ENCODE assay signal across 8 cellular contexts in the genomic region with DNA sequence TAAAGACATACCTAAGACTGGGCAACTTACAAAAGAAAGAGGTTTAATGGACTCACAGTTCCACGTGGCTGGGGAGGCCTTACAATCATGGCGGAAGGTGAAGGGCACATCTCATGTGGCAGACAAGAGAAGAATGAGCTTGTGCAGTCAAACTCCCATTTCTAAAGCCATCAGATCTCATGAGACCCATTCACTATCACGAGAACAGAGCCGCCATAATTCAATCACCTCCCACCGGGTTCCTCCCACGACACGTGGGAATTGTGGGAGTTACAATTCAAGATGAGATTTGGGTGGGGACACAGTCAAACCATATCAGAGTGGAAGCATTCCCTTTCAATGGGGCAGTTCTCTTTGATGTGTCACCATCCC. TPM values are rescaled to one million over a fixed set of nuclear protein-coding genes. Genes with fewer than 3 reads are reported as not detected.
DNase-seq lines count a peak whose midpoint lies in the region; ATAC-seq and TF ChIP-seq lines count a peak whose summit lies in the region.
"Not testable (repeated sequence)": the region's sequence is repeated elsewhere in the genome, so short reads cannot be mapped to it uniquely, and the experiment has no call there.

No MANE protein-coding gene starts in this region.

- H3K27me3 ChIP-seq in CD4-positive, CD25-positive, alpha-beta regulatory T cell (ENCODE audit: control insufficient read depth, insufficient read depth, low read length); SU-DHL-6 (ENCODE audit: low read length): not testable (repeated sequence)

- not testable (repeated sequence) for TF ChIP-seq CTCF in GM12865 (IDR thresholded peaks at IDR 0.05; ENCODE audit: insufficient read depth, low read depth, low read length, missing control alignments); SU-DHL-6 (IDR thresholded peaks at IDR 0.05; ENCODE audit: insufficient read depth, low read length, poor library complexity, severe bottlenecking)

- peak overlapping the region; percentile 55 for H3K9ac ChIP-seq in SU-DHL-6 (ENCODE audit: low read length)

- peak overlapping the region; percentile 91 to 93 (median 92) for H3K27ac Mint-ChIP-seq in CD4-positive, CD25-positive, alpha-beta regulatory T cell
- peak overlapping the region; percentile 96 to 99 (median 99) for H3K27ac Mint-ChIP-seq in IgD-negative memory B cell
- peak overlapping the region; percentile 86 for H3K27ac Mint-ChIP-seq in activated T-cell treated with anti-CD3 and anti-CD28 coated beads, Interleukin-2, amount 50 U/mL, for 24 hours
- peak overlapping the region; percentile 61 for H3K27ac Mint-ChIP-seq in activated naive CD8-positive, alpha-beta T cell treated with anti-CD3 and anti-CD28 coated beads, Interleukin-2, amount 10 ng/mL, durations not matched to agents 7 days and 5 days
- H3K27ac Mint-ChIP-seq in memory B cell: peak overlapping the region; percentile 97
- H3K27ac Mint-ChIP-seq in stimulated activated effector memory CD8-positive, alpha-beta T cell treated with anti-CD3 and anti-CD28 coated beads, Interleukin-12 subunit alpha, Interleukin-12 subunit beta, amount 100 ng/mL, for 72 hours: peak overlapping the region; percentile 94

- peaks cover 32 to 84% (median 55%) of the 10 kb centered on the region in 4 donors for H3K4me1 Mint-ChIP-seq in CD4-positive, CD25-positive, alpha-beta regulatory T cell
- H3K4me1 Mint-ChIP-seq in IgD-negative memory B cell: peaks cover 53 to 69% (median 57%) of the 10 kb centered on the region in 3 donors
- H3K4me1 Mint-ChIP-seq in activated T-cell treated with anti-CD3 and anti-CD28 coated beads, Interleukin-2, amount 50 U/mL, for 24 hours (ENCODE audit: low read depth): peaks cover 71% of the 10 kb centered on the region
- H3K4me1 Mint-ChIP-seq in activated naive CD8-positive, alpha-beta T cell treated with anti-CD3 and anti-CD28 coated beads, Interleukin-2, amount 10 ng/mL, durations not matched to agents 7 days and 5 days: peaks cover 55% of the 10 kb centered on the region
- H3K4me1 Mint-ChIP-seq in memory B cell: peaks cover 63% of the 10 kb centered on the region
- peaks cover 76% of the 10 kb centered on the region for H3K4me1 Mint-ChIP-seq in stimulated activated effector memory CD8-positive, alpha-beta T cell treated with anti-CD3 and anti-CD28 coated beads, Interleukin-12 subunit alpha, Interleukin-12 subunit beta, amount 100 ng/mL, for 72 hours

- H3K4me2 ChIP-seq in SU-DHL-6 (ENCODE audit: low read depth, low read length, poor library complexity, severe bottlenecking): peak overlapping the region; percentile 62

- H4K20me1 ChIP-seq in SU-DHL-6 (ENCODE audit: low read depth, low read length): not testable (repeated sequence)

- peak overlapping the region; percentile 44 to 86 (median 72) for H3K4me3 Mint-ChIP-seq in CD4-positive, CD25-positive, alpha-beta regulatory T cell
- peak overlapping the region; percentile 74 to 93 (median 88) for H3K4me3 Mint-ChIP-seq in IgD-negative memory B cell
- peak overlapping the region; percentile 27 for H3K4me3 Mint-ChIP-seq in activated T-cell treated with anti-CD3 and anti-CD28 coated beads, Interleukin-2, amount 50 U/mL, for 24 hours
- not testable (repeated sequence) for H3K4me3 Mint-ChIP-seq in activated naive CD8-positive, alpha-beta T cell treated with anti-CD3 and anti-CD28 coated beads, Interleukin-2, amount 10 ng/mL, durations not matched to agents 7 days and 5 days
- peak overlapping the region; percentile 80 for H3K4me3 Mint-ChIP-seq in memory B cell
- H3K4me3 Mint-ChIP-seq in stimulated activated effector memory CD8-positive, alpha-beta T cell treated with anti-CD3 and anti-CD28 coated beads, Interleukin-12 subunit alpha, Interleukin-12 subunit beta, amount 100 ng/mL, for 72 hours: peak overlapping the region; percentile 74

- H3K4me3 ChIP-seq in CD4-positive, CD25-positive, alpha-beta regulatory T cell (ENCODE audit: low read depth, low read length): peak overlapping the region; percentile 65
- H3K4me3 ChIP-seq in GM12865 (ENCODE audit: low read depth, low read length) (peak overlapping the region; percentile 11), SU-DHL-6 (ENCODE audit: insufficient read depth, low read length, poor library complexity, severe bottlenecking) (peak overlapping the region; percentile 19)

- not testable (repeated sequence) for H3K9me3 ChIP-seq in CD4-positive, CD25-positive, alpha-beta regulatory T cell (ENCODE audit: control insufficient read depth in 2 of 2, low read length in 2 of 2); SU-DHL-6 (ENCODE audit: insufficient read depth, low read length)

- H3K27me3 Mint-ChIP-seq in CD4-positive, CD25-positive, alpha-beta regulatory T cell; IgD-negative memory B cell; activated T-cell treated with anti-CD3 and anti-CD28 coated beads, Interleukin-2, amount 50 U/mL, for 24 hours; activated naive CD8-positive, alpha-beta T cell treated with anti-CD3 and anti-CD28 coated beads, Interleukin-2, amount 10 ng/mL, durations not matched to agents 7 days and 5 days; memory B cell: not testable (repeated sequence)

- H3K9me2 ChIP-seq in SU-DHL-6 (replicated peaks; ENCODE audit: insufficient read depth, low read length): not testable (repeated sequence)

- not testable (repeated sequence) for H3K9me3 Mint-ChIP-seq in CD4-positive, CD25-positive, alpha-beta regulatory T cell; IgD-negative memory B cell; activated T-cell treated with anti-CD3 and anti-CD28 coated beads, Interleukin-2, amount 50 U/mL, for 24 hours; activated naive CD8-positive, alpha-beta T cell treated with anti-CD3 and anti-CD28 coated beads, Interleukin-2, amount 10 ng/mL, durations not matched to agents 7 days and 5 days; memory B cell; stimulated activated effector memory CD8-positive, alpha-beta T cell treated with anti-CD3 and anti-CD28 coated beads, Interleukin-12 subunit alpha, Interleukin-12 subunit beta, amount 100 ng/mL, for 72 hours

- peaks cover 75% of the 10 kb centered on the region for H3K79me2 ChIP-seq in SU-DHL-6 (ENCODE audit: insufficient read depth, low read length)

- ATAC-seq in CD4-positive, CD25-positive, alpha-beta regulatory T cell (ENCODE audit: low read depth in 2 of 2); activated naive CD8-positive, alpha-beta T cell treated with anti-CD3 and anti-CD28 coated beads, Interleukin-2, amount 10 ng/mL, durations not matched to agents 7 days and 5 days (ENCODE audit: low read depth); memory B cell (ENCODE audit: low read depth); stimulated activated effector memory CD8-positive, alpha-beta T cell treated with anti-CD3 and anti-CD28 coated beads, Interleukin-12 subunit alpha, Interleukin-12 subunit beta, amount 100 ng/mL, for 72 hours: not testable (repeated sequence)

- peaks cover 56% of the 10 kb centered on the region for H3F3A ChIP-seq in SU-DHL-6 (ENCODE audit: insufficient read depth)

- peaks cover 40% of the 10 kb centered on the region for H3K4me1 ChIP-seq in CD4-positive, CD25-positive, alpha-beta regulatory T cell (ENCODE audit: control insufficient read depth, insufficient read depth, low read length, poor library complexity, severe bottlenecking)

- peak overlapping the region; percentile 44 for H3K27ac ChIP-seq in CD4-positive, CD25-positive, alpha-beta regulatory T cell (ENCODE audit: insufficient read depth, low read length, poor library complexity, severe bottlenecking)
- peak overlapping the region; percentile 96 for H3K27ac ChIP-seq in SU-DHL-6 (ENCODE audit: low read depth, low read length)

- peaks cover 40% of the 10 kb centered on the region for H3K36me3 Mint-ChIP-seq in CD4-positive, CD25-positive, alpha-beta regulatory T cell
- H3K36me3 Mint-ChIP-seq in IgD-negative memory B cell (peaks cover 16% of the 10 kb centered on the region), memory B cell (peaks cover 32% of the 10 kb centered on the region)
- peaks cover 56% of the 10 kb centered on the region for H3K36me3 Mint-ChIP-seq in activated T-cell treated with anti-CD3 and anti-CD28 coated beads, Interleukin-2, amount 50 U/mL, for 24 hours (ENCODE audit: low read depth)
- H3K36me3 Mint-ChIP-seq in activated naive CD8-positive, alpha-beta T cell treated with anti-CD3 and anti-CD28 coated beads, Interleukin-2, amount 10 ng/mL, durations not matched to agents 7 days and 5 days: peaks cover 51% of the 10 kb centered on the region
- peaks cover 58% of the 10 kb centered on the region for H3K36me3 Mint-ChIP-seq in stimulated activated effector memory CD8-positive, alpha-beta T cell treated with anti-CD3 and anti-CD28 coated beads, Interleukin-12 subunit alpha, Interleukin-12 subunit beta, amount 100 ng/mL, for 72 hours

- POLR2A ChIA-PET in activated naive CD8-positive, alpha-beta T cell treated with anti-CD3 and anti-CD28 coated beads, Interleukin-2, amount 10 ng/mL, durations not matched to agents 7 days and 5 days (lab: Charles Lee): interaction anchor here (1.4 to 2.7 kb wide), 4 partner anchors 11 to 39 kb away, joined by 4 to 18 read pairs (median 6); a partner anchor contains a TSS

- H3K36me3 ChIP-seq in CD4-positive, CD25-positive, alpha-beta regulatory T cell (ENCODE audit: control insufficient read depth, insufficient read depth, low read length): peaks cover 25% of the 10 kb centered on the region
- not testable (repeated sequence) for H3K36me3 ChIP-seq in SU-DHL-6 (ENCODE audit: low read length)

- not testable (repeated sequence) for H2AFZ ChIP-seq in SU-DHL-6 (ENCODE audit: low read depth, low read length, severe bottlenecking)

- DNase-seq in CD4-positive, CD25-positive, alpha-beta regulatory T cell; GM12865 (ENCODE audit: low read depth); activated T-cell treated with anti-CD3 and anti-CD28 coated beads, Interleukin-2, amount 50 U/mL, for 24 hours; activated naive CD8-positive, alpha-beta T cell treated with anti-CD3 and anti-CD28 coated beads, Interleukin-2, amount 10 ng/mL, durations not matched to agents 7 days and 5 days; memory B cell (ENCODE audit: low spot score in 2 of 2); stimulated activated effector memory CD8-positive, alpha-beta T cell treated with anti-CD3 and anti-CD28 coated beads, Interleukin-12 subunit alpha, Interleukin-12 subunit beta, amount 100 ng/mL, for 72 hours (ENCODE audit: low spot score in 2 of 2): not testable (repeated sequence)

RNA-seq across cellular contexts. Expression of a gene that starts 39.7 kb away (rescaled TPM):
- 278 TPM for total RNA-seq in CD4-positive, CD25-positive, alpha-beta regulatory T cell
- 10 to 100 TPM; 56.9 to 79.8 (median 69.0) TPM for polyA plus RNA-seq in CD4-positive, CD25-positive, alpha-beta regulatory T cell
- polyA plus RNA-seq in IgD-negative memory B cell: 220 TPM
- total RNA-seq in activated naive CD8-positive, alpha-beta T cell treated with anti-CD3 and anti-CD28 coated beads, Interleukin-2, amount 10 ng/mL, durations not matched to agents 7 days and 5 days: 100 to 1,000 TPM; 129 to 135 TPM

Comparison
In these comparisons a context has a peak if more than half of its experiments do, and no peak if none do; other contexts are left out.
1. H3K4me3 ChIP-seq: peak in every context shown above with its lines; median percentile 65 in CD4-positive, CD25-positive, alpha-beta regulatory T cell; 19 in SU-DHL-6; 11 in GM12865.